9 cellular contexts compared by ENCODE assay signal in the genomic region with DNA sequence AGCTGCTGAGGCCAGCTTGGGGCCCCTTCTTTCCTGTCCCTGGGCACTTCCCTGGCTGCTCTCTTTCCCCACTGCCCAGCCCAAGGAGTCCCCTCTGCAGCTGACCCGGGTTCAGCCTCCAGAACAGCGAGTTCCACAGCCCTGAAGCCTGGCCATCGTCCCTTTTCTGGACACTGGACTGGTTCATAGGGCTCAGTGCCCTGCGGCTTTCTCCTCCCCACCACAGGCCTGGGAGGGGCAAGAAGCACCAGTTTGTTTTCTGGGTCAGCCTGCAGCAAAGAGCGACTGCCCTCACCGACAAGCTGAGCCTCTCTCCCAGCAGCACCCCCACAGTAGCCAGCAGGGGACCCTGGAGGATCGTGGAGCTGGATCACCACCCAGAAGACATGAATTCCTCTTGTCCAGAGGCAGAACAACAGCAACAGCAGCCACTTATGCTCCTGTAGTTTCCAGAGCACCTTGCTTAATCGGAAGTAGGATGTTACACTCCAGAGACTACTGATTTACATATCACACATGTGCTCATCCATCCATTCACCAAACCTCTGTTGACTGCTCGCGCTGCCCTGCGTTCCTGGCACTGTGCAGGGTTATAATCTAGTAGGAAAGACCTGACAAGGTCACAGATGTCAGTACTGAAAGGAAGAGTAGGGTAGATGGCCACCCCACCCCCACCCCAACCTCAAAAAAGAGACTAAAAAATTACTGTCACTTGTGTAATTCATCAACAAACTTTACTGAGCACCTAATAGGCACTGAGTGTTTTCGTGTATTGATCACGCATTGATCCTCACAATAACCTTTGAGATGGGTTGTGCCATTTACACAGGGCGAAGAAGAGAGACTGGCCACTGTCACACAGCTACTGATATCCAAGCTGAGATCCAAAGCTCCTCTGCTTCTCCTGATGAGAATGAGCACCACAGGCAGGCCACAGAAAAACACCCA. TPM values are rescaled to one million over a fixed set of nuclear protein-coding genes. Genes with fewer than 3 reads are reported as not detected.
DNase-seq lines count a peak whose midpoint lies in the region; ATAC-seq and TF ChIP-seq lines count a peak whose summit lies in the region.
"Had no signal": no experiment of that assay in that cellular context is flagged by ENCODE, and none has a peak within 500 bp of the region (broad histone marks: within the 10 kb centered on the region; RNA-seq: fewer than 3 reads in every experiment).

No MANE protein-coding gene starts in this region.

- no peak for TF ChIP-seq EP300 in Ishikawa (IDR thresholded peaks at IDR 0.05; ENCODE audit: borderline replicate concordance)

- peak; percentile 51; the same call in 1 of the 2 replicates for TF ChIP-seq RAD21 in Ishikawa (IDR thresholded peaks at IDR 0.05; ENCODE audit: low read depth)

- peak overlapping the region; percentile 6 for H3K9ac ChIP-seq in smooth muscle cell (ENCODE audit: low read depth)

- H3K4me3 ChIP-seq in BJ (ENCODE audit: low read depth, low read length): no peak overlapping the region
- H3K4me3 ChIP-seq in smooth muscle cell: no peak overlapping the region

- POLR2A ChIA-PET in BJ (lab: Charles Lee): interaction anchor here (0.6 kb wide), 1 partner anchor 150 kb away, joined by 3 read pairs; no protein-coding TSS in a partner anchor

- CTCF ChIA-PET in BJ (lab: Yijun Ruan, JAX): interaction anchor here (1.1 to 2.3 kb wide), 5 partner anchors 10 to 60 kb away, joined by 4 to 10 read pairs (median 5); a partner anchor contains a TSS

- H3K4me1 ChIP-seq in smooth muscle cell (ENCODE audit: low read depth): peaks cover 10% of the 10 kb centered on the region

- H3K27ac ChIP-seq in angular gyrus (ENCODE audit: low read depth, low read length) (peak overlapping the region; percentile 65), smooth muscle cell (ENCODE audit: low read depth) (peak overlapping the region; percentile 78)

- H3K4me2 ChIP-seq in smooth muscle cell: peak overlapping the region; percentile 53

- H4K20me1 ChIP-seq in smooth muscle cell (ENCODE audit: low read depth): no peaks in the 10 kb centered on the region

- peak overlapping the region; percentile 89 for H2AFZ ChIP-seq in smooth muscle cell (ENCODE audit: low read depth)

- no peaks in the 10 kb centered on the region for H3K9me3 ChIP-seq in smooth muscle cell (replicated peaks; ENCODE audit: low read depth)

- TF ChIP-seq CTCF in BJ (IDR thresholded peaks at IDR 0.05; ENCODE audit: insufficient read depth, low read depth, low read length): peak; percentile 38
- TF ChIP-seq CTCF in smooth muscle cell (IDR thresholded peaks at IDR 0.05; ENCODE audit: borderline replicate concordance, insufficient read depth, poor library complexity, severe bottlenecking): no peak

- no peaks in the 10 kb centered on the region for H3K79me2 ChIP-seq in smooth muscle cell (ENCODE audit: low read depth)

- DNase-seq in BJ (ENCODE audit: low read depth) (no peak), inferior parietal cortex (ENCODE audit: extremely low spot score) (peak; percentile 27), smooth muscle cell (lab: John Stamatoyannopoulos, UW; ENCODE audit: unreplicated experiment) (no peak), NCI-H2227 (lab: John Stamatoyannopoulos, UW; ENCODE audit: unreplicated experiment) (no peak), T-helper 9 cell (no peak)

- H3K36me3 ChIP-seq in BJ (ENCODE audit: control insufficient read depth, insufficient read depth, low read length) (no peaks in the 10 kb centered on the region), smooth muscle cell (ENCODE audit: low read depth) (no peaks in the 10 kb centered on the region)

- no peaks in the 10 kb centered on the region for H3F3A ChIP-seq in smooth muscle cell (ENCODE audit: low read depth)

- H3K27me3 ChIP-seq in BJ (ENCODE audit: control insufficient read depth, insufficient read depth, low read length): no peaks in the 10 kb centered on the region
- H3K27me3 ChIP-seq in smooth muscle cell (ENCODE audit: low read depth): no peaks in the 10 kb centered on the region

- 65% methylated on average over 14 of the region's 14 CpGs for WGBS in smooth muscle cell (ENCODE audit: low lambda C conversion rate)

- peak; percentile 61 for ATAC-seq in GM19372 (IDR thresholded peaks at IDR 0.05; ENCODE audit: low read depth, unreplicated experiment)

TF ChIP-seq in Ishikawa, 13 proteins besides CTCF, POLR2A, EP300 and RAD21:
- TF ChIP-seq CEBPB (IDR thresholded peaks at IDR 0.05) (0 out of 2 replicates have a peak, but pooled peaks have one; percentile 41), YY1 (IDR thresholded peaks at IDR 0.05; ENCODE audit: low read depth) (no peak), TEAD4 (IDR thresholded peaks at IDR 0.05) (peak; percentile 5; the same call in 1 of the 2 replicates)
- TF ChIP-seq, protein P1, sequence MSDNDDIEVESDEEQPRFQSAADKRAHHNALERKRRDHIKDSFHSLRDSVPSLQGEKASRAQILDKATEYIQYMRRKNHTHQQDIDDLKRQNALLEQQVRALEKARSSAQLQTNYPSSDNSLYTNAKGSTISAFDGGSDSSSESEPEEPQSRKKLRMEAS (IDR thresholded peaks at IDR 0.05): 0 out of 2 replicates have a peak, but pooled peaks have one; percentile 2

RNA-seq across cellular contexts. Expression of a gene that starts 13.0 kb away (rescaled TPM):
- polyA plus RNA-seq in BJ (2011; rRNA removed) (not detected in 2 replicates), smooth muscle cell (1.6 TPM in 1 of 2 replicates, not detected in the other)
- not detected in 2 replicates for polyA minus RNA-seq in BJ (2011; rRNA and poly(A)+ RNA removed)
- not detected in 2 replicates for total RNA-seq in smooth muscle cell
- total RNA-seq: lung microvascular endothelial cell had no signal

RNA-seq across cellular contexts. Expression of a gene that starts 55.1 kb away (rescaled TPM):
- polyA plus RNA-seq in BJ (2011; rRNA removed) (8.6 and 15.0 TPM in 2 replicates), smooth muscle cell (11.4 and 19.0 TPM in 2 replicates)
- polyA minus RNA-seq in BJ (2011; rRNA and poly(A)+ RNA removed): 12.8 and 23.3 TPM in 2 replicates
- 10.5 and 10.8 TPM in 2 replicates for total RNA-seq in smooth muscle cell
